Comparison of ENCODE assay signal across 19 cellular contexts in genomic region chr10:14834588-14834987, GRCh38. TPM values are rescaled to one million over a fixed set of nuclear protein-coding genes. Genes with fewer than 3 reads are reported as not detected.
"Had no signal": no experiment of that assay in that cellular context is flagged by ENCODE, and none has a peak within 500 bp of the region (broad histone marks: within the 10 kb centered on the region; RNA-seq: fewer than 3 reads in every experiment).

No MANE protein-coding gene starts in this region.

- H3K9me3 ChIP-seq: body of pancreas, gastrocnemius medialis, heart left ventricle, suprapubic skin had no signal

- ATAC-seq: body of pancreas; gastrocnemius medialis; heart left ventricle; left lobe of liver; naive thymus-derived CD8-positive, alpha-beta T cell; right cardiac atrium had no signal

- H3K4me3 ChIP-seq: body of pancreas, gastrocnemius medialis, heart left ventricle, smooth muscle cell, suprapubic skin had no signal

- DNase-seq: activated CD4-positive, alpha-beta memory T cell treated with anti-CD3 and anti-CD28 coated beads, Interleukin-2, amount 10 ng/mL, durations not matched to agents 7 days and 5 days; activated CD4-positive, alpha-beta T cell treated with anti-CD3 and anti-CD28 coated beads for 4 hours; activated effector memory CD4-positive, alpha-beta T cell treated with anti-CD3 and anti-CD28 coated beads, Interleukin-2, amount 50 U/mL, for 16 hours; activated T-cell treated with anti-CD3 and anti-CD28 coated beads, Interleukin-2, amount 50 U/mL, for 48 hours; amygdala; body of pancreas; cerebellar nuclear complex; dermis blood vessel endothelial cell; gastrocnemius medialis; heart left ventricle; naive thymus-derived CD8-positive, alpha-beta T cell; right cardiac atrium had no signal

- H3K27ac ChIP-seq: body of pancreas, heart left ventricle, suprapubic skin had no signal

- H3K36me3 ChIP-seq: suprapubic skin had no signal

- H3K4me3 Mint-ChIP-seq: activated CD4-positive, alpha-beta memory T cell treated with anti-CD3 and anti-CD28 coated beads, Interleukin-2, amount 10 ng/mL, durations not matched to agents 7 days and 5 days; activated naive CD4-positive, alpha-beta T cell treated with anti-CD3 and anti-CD28 coated beads, Interleukin-2, amount 50 U/mL, for 24 hours; stimulated activated naive CD8-positive, alpha-beta T cell treated with anti-CD3 and anti-CD28 coated beads, Interleukin-15, Interleukin-2, amounts not matched to agents 100 ng/mL and 50 ng/mL, for 24 hours; T-helper 1 cell treated with Interleukin-12 subunit alpha and Interleukin-12 subunit beta and Interleukin-4 antibody, amounts not matched to agents 30 μg/mL and 1 μg/mL, for 36 hours had no signal

- H3K27ac Mint-ChIP-seq: activated CD4-positive, alpha-beta memory T cell treated with anti-CD3 and anti-CD28 coated beads, Interleukin-2, amount 10 ng/mL, durations not matched to agents 7 days and 5 days; stimulated activated naive CD8-positive, alpha-beta T cell treated with anti-CD3 and anti-CD28 coated beads, Interleukin-15, Interleukin-2, amounts not matched to agents 100 ng/mL and 50 ng/mL, for 24 hours; T-helper 1 cell treated with Interleukin-12 subunit alpha and Interleukin-12 subunit beta and Interleukin-4 antibody, amounts not matched to agents 30 μg/mL and 1 μg/mL, for 36 hours had no signal

- H3K27me3 ChIP-seq: body of pancreas, gastrocnemius medialis, heart left ventricle, suprapubic skin had no signal

- H3K27me3 Mint-ChIP-seq: activated CD4-positive, alpha-beta memory T cell treated with anti-CD3 and anti-CD28 coated beads, Interleukin-2, amount 10 ng/mL, durations not matched to agents 7 days and 5 days; activated naive CD4-positive, alpha-beta T cell treated with anti-CD3 and anti-CD28 coated beads, Interleukin-2, amount 50 U/mL, for 24 hours; naive thymus-derived CD8-positive, alpha-beta T cell; stimulated activated naive CD8-positive, alpha-beta T cell treated with anti-CD3 and anti-CD28 coated beads, Interleukin-15, Interleukin-2, amounts not matched to agents 100 ng/mL and 50 ng/mL, for 24 hours had no signal

- H3K9me3 Mint-ChIP-seq: activated CD4-positive, alpha-beta memory T cell treated with anti-CD3 and anti-CD28 coated beads, Interleukin-2, amount 10 ng/mL, durations not matched to agents 7 days and 5 days; activated naive CD4-positive, alpha-beta T cell treated with anti-CD3 and anti-CD28 coated beads, Interleukin-2, amount 50 U/mL, for 24 hours; naive thymus-derived CD8-positive, alpha-beta T cell; stimulated activated naive CD8-positive, alpha-beta T cell treated with anti-CD3 and anti-CD28 coated beads, Interleukin-15, Interleukin-2, amounts not matched to agents 100 ng/mL and 50 ng/mL, for 24 hours; T-helper 1 cell treated with Interleukin-12 subunit alpha and Interleukin-12 subunit beta and Interleukin-4 antibody, amounts not matched to agents 30 μg/mL and 1 μg/mL, for 36 hours had no signal

RNA-seq across cellular contexts. Expression of gene CDNF, which starts 3.2 kb away (rescaled TPM):
- total RNA-seq: epithelial cell of proximal tubule had no signal
